In the genomic region with DNA sequence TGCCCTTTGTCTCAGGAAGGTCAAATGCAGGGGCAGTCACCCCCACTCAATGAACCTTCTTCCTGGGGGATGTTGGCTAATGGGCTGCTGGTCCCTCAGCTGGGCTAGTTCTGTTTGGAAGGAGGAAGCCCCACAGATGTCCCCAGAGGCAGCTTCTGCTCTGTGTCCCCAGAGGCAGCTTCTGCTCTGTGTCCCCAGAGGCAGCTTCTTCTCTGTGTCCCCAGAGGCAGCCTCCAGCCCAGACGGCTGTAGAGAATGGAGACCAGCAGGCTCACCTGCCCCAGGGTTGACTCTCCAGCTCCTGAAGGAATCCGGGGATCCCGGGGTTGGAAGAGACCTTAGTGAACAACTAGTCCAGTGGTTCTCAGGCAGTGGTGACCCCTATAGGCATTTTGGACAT, we compare ENCODE assay signal across 19 cellular contexts.
DNase-seq lines count a peak whose midpoint lies in the region; ATAC-seq and TF ChIP-seq lines count a peak whose summit lies in the region.
"Had no signal": no experiment of that assay in that cellular context is flagged by ENCODE, and none has a peak within 500 bp of the region (broad histone marks: within the 10 kb centered on the region; RNA-seq: fewer than 3 reads in every experiment).

No MANE protein-coding gene starts in this region.

- H3K4me2 ChIP-seq in BLaER1 (peak overlapping the region; percentile 66), OCI-LY7 (ENCODE audit: low read length) (peak overlapping the region; percentile 23; the same call in 1 of the 2 replicates)

- H3K27ac ChIP-seq in BLaER1 (0 out of 2 replicates have a peak overlapping the region, but pooled peaks have one; percentile 10), OCI-LY7 (ENCODE audit: low read depth, low read length, poor library complexity, severe bottlenecking) (no peak overlapping the region)

- H3K36me3 Mint-ChIP-seq in memory B cell: no peaks in the 10 kb centered on the region
- H3K36me3 Mint-ChIP-seq: CD4-positive, alpha-beta memory T cell; IgD-negative memory B cell had no signal

- no peak overlapping the region for H3K9ac ChIP-seq in BLaER1

- H2AFZ ChIP-seq in OCI-LY7 (ENCODE audit: low read length): no peak overlapping the region

- H3K79me2 ChIP-seq in OCI-LY7 (ENCODE audit: insufficient read depth, low read depth, low read length): no peaks in the 10 kb centered on the region

- H3K4me3 ChIP-seq in BLaER1 (no peak overlapping the region), OCI-LY7 (ENCODE audit: low read depth, low read length, poor library complexity, severe bottlenecking) (no peak overlapping the region)

- H3K27ac Mint-ChIP-seq in memory B cell: no peak overlapping the region
- H3K27ac Mint-ChIP-seq: IgD-negative memory B cell had no signal

- H3K4me3 Mint-ChIP-seq in memory B cell: peak overlapping the region; percentile 50
- H3K4me3 Mint-ChIP-seq: CD4-positive, alpha-beta memory T cell had no signal

- ATAC-seq in GM21367 (IDR thresholded peaks at IDR 0.05; ENCODE audit: unreplicated experiment) (peak; percentile 47), memory B cell (ENCODE audit: low read depth) (peak; percentile 100), GM21526 (IDR thresholded peaks at IDR 0.05; ENCODE audit: low FRiP score, unreplicated experiment) (no peak), GM19463 (IDR thresholded peaks at IDR 0.05; ENCODE audit: unreplicated experiment) (no peak)
- ATAC-seq: HCT116 had no signal

- peak; percentile 68 for DNase-seq in OCI-LY7 (ENCODE audit: low spot score)
- DNase-seq in memory B cell (ENCODE audit: low spot score in 2 of 2): peak; percentile 50 to 60
- no peak for DNase-seq in NCI-H524 treated with DMSO at 0.1 percent for 48 hours (lab: John Stamatoyannopoulos, UW)
- no peak for DNase-seq in activated CD4-positive, alpha-beta T cell treated with anti-CD3 and anti-CD28 coated beads for 48 hours
- DNase-seq: CD4-positive, alpha-beta memory T cell; DMS79 treated with DMSO at 0.1 percent for 48 hours; GDM1; NCI-H1048; NCI-H146; NCI-H2107; NCI-H446 treated with DMSO at 0.1 percent for 48 hours; NCI-H774; SIG-M5 had no signal

- CTCF ChIA-PET in OCI-LY7 (lab: Charles Lee; ENCODE audit: unreplicated experiment): interaction anchor here (0.6 to 1.7 kb wide), 2 partner anchors 31 to 196 kb away, joined by 3 to 4 read pairs; no protein-coding TSS in a partner anchor

- H3K9me3 Mint-ChIP-seq in memory B cell: no peaks in the 10 kb centered on the region
- H3K9me3 Mint-ChIP-seq: CD4-positive, alpha-beta memory T cell; IgD-negative memory B cell had no signal

- H3K36me3 ChIP-seq in BLaER1 (no peaks in the 10 kb centered on the region), OCI-LY7 (ENCODE audit: insufficient read depth, low read length) (no peaks in the 10 kb centered on the region)

- H4K20me1 ChIP-seq in BLaER1: no peaks in the 10 kb centered on the region
- no peaks in the 10 kb centered on the region for H4K20me1 ChIP-seq in OCI-LY7 (ENCODE audit: insufficient read depth, low read length)

- H3K9me2 ChIP-seq in OCI-LY7 (ENCODE audit: insufficient read depth, low read length): no peaks in the 10 kb centered on the region

- peaks cover 40% of the 10 kb centered on the region for H3K4me1 Mint-ChIP-seq in memory B cell
- H3K4me1 Mint-ChIP-seq: CD4-positive, alpha-beta memory T cell had no signal

- TF ChIP-seq CTCF in OCI-LY7 (conservative IDR thresholded peaks at IDR 0.05; ENCODE audit: low read length): no peak

- H3K4me1 ChIP-seq in BLaER1 (peaks cover 60% of the 10 kb centered on the region), OCI-LY7 (ENCODE audit: insufficient read depth, low read length, poor library complexity, severe bottlenecking) (peaks cover 11% of the 10 kb centered on the region)

- intact Hi-C loops in OCI-LY7 (cut with micrococcal nuclease; ENCODE audit: unreplicated experiment): no loop called here

- no peaks in the 10 kb centered on the region for H3K27me3 ChIP-seq in BLaER1

- no peaks in the 10 kb centered on the region for H3K9me3 ChIP-seq in BLaER1
- no peaks in the 10 kb centered on the region for H3K9me3 ChIP-seq in OCI-LY7 (ENCODE audit: low read length)

- peaks cover 17% of the 10 kb centered on the region for H3K27me3 Mint-ChIP-seq in memory B cell

- POLR2A ChIA-PET in OCI-LY7 (lab: Charles Lee): interaction anchor here (0.6 to 1.4 kb wide), 3 partner anchors 14 to 1664 kb away, joined by 3 to 4 read pairs (median 3); no protein-coding TSS in a partner anchor

- BruUV-seq in OCI-LY7 (replicated peaks; lab: Mats Ljungman, UMichigan): no TSS peak

Comparison
In these comparisons a context has a peak if more than half of its experiments do, and no peak if none do; other contexts are left out.
1. ATAC-seq: peak in GM21367 (single experiment) and memory B cell (single experiment); none in GM21526 (single experiment) and GM19463 (single experiment).
2. DNase-seq: peak in OCI-LY7 (single experiment) and memory B cell (2 of 2); none in NCI-H524 treated with DMSO at 0.1 percent for 48 hours (single experiment) and activated CD4-positive, alpha-beta T cell treated with anti-CD3 and anti-CD28 coated beads for 48 hours (single experiment).